ENCODE assay signal across 8 cellular contexts in the genomic region with DNA sequence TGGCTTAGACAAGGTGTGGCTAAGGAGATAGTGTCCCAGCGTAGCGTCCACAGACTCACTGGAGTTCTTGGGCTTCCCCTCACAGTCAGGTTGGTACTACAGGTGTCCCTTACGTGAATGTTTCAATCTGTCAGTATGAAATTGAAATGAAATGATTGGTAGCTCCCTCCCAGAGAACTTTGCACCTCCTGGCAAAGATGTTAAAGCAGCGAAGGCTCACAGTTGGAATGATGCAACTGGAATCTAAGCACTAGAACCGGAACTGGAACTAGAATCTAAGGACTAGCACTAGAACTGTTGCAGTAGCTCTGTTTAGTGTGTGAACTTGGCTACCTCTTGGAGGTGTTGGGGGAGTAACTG. TPM values are rescaled to one million over a fixed set of nuclear protein-coding genes. Genes with fewer than 3 reads are reported as not detected.
DNase-seq lines count a peak whose midpoint lies in the region; ATAC-seq and TF ChIP-seq lines count a peak whose summit lies in the region.

No MANE protein-coding gene starts in this region.

- intact Hi-C loops in colonic mucosa (cut with DNase I) = no loop called here

- H3K36me3 ChIP-seq in colonic mucosa = no peaks in the 10 kb centered on the region

- H3K27ac Mint-ChIP-seq in nephron = peak overlapping the region in 2 of 3 experiments; percentile 95 to 97

- peak overlapping the region; percentile 94 to 99 (median 99) for H3K4me3 Mint-ChIP-seq in nephron

- H3K27me3 Mint-ChIP-seq in nephron (ENCODE audit: low read depth) = no peaks in the 10 kb centered on the region

- H3K9me3 Mint-ChIP-seq in nephron = no peaks in the 10 kb centered on the region

- ATAC-seq in HG02642 (IDR thresholded peaks at IDR 0.05; ENCODE audit: poor library complexity, unreplicated experiment) (no peak), HG03432 (IDR thresholded peaks at IDR 0.05; ENCODE audit: unreplicated experiment) (no peak)

- no peak for TF ChIP-seq CTCF in colonic mucosa (IDR thresholded peaks at IDR 0.05)
- TF ChIP-seq CTCF in nephron (IDR thresholded peaks at IDR 0.05; ENCODE audit: unreplicated experiment in 3 of 3) = no peak

- no peaks in the 10 kb centered on the region for H3K27me3 ChIP-seq in colonic mucosa

- H3K36me3 Mint-ChIP-seq in nephron (ENCODE audit: low read depth) = peaks cover 4% of the 10 kb centered on the region

- H3K4me3 ChIP-seq in colonic mucosa = peak overlapping the region; percentile 85

- peak; percentile 41 for DNase-seq in EH (ENCODE audit: low read depth)
- peak; percentile 76 for DNase-seq in MV-4-11 (lab: John Stamatoyannopoulos, UW)
- DNase-seq in colonic mucosa = peak; percentile 48
- no peak for DNase-seq in DMS79 treated with DMSO at 0.1 percent for 48 hours (lab: John Stamatoyannopoulos, UW)
- DNase-seq in NCI-H1436 (lab: John Stamatoyannopoulos, UW) = no peak

- H3K9ac ChIP-seq in colonic mucosa (ENCODE audit: low read depth in 2 of 2, low read length in 2 of 2) = peak overlapping the region; percentile 78 to 93

- peaks cover 26% of the 10 kb centered on the region for H3K4me1 Mint-ChIP-seq in nephron

- H3K4me1 ChIP-seq in colonic mucosa = peaks cover 10% of the 10 kb centered on the region

- H3K9me3 ChIP-seq in colonic mucosa = no peaks in the 10 kb centered on the region

- peak overlapping the region; percentile 76 for H3K27ac ChIP-seq in colonic mucosa

RNA-seq across cellular contexts. Expression of a gene that starts 1.1 kb away (rescaled TPM):
- 10 to 100 TPM; 51.1 to 57.1 TPM for total RNA-seq in colonic mucosa

RNA-seq across cellular contexts. Expression of a gene that starts 1.4 kb away (rescaled TPM):
- 10 to 100 TPM; 22.5 to 24.4 TPM for total RNA-seq in colonic mucosa

RNA-seq across cellular contexts. Expression of a gene that starts 52.9 kb away (rescaled TPM):
- total RNA-seq in colonic mucosa = 10 to 100 TPM; 30.7 to 31.1 TPM

RNA-seq across cellular contexts. Expression of a gene that starts 53.0 kb away (rescaled TPM):
- total RNA-seq in colonic mucosa = 10 to 100 TPM; 16.0 to 25.9 TPM

Comparison
In these comparisons a context has a peak if more than half of its experiments do, and no peak if none do; other contexts are left out.
1. DNase-seq: peak in EH (single experiment), MV-4-11 (single experiment) and colonic mucosa (single experiment); none in DMS79 treated with DMSO at 0.1 percent for 48 hours (single experiment) and NCI-H1436 (single experiment).